In genomic region chr1:198269352-198269940, GRCh38 we compare ENCODE assay signal across 26 cellular contexts.
DNase-seq lines count a peak whose midpoint lies in the region; ATAC-seq and TF ChIP-seq lines count a peak whose summit lies in the region.
"Had no signal": no experiment of that assay in that cellular context is flagged by ENCODE, and none has a peak within 500 bp of the region (broad histone marks: within the 10 kb centered on the region; RNA-seq: fewer than 3 reads in every experiment).

No MANE protein-coding gene starts in this region.

- peaks cover 37% of the 10 kb centered on the region for H3K4me1 Mint-ChIP-seq in activated CD8-positive, alpha-beta T cell treated with anti-CD3 and anti-CD28 coated beads for 36 hours (ENCODE audit: low read depth)
- H3K4me1 Mint-ChIP-seq: activated naive CD4-positive, alpha-beta T cell treated with anti-CD3 and anti-CD28 coated beads, Interleukin-2, amount 10 ng/mL, durations not matched to agents 7 days and 5 days had no signal

- intact Hi-C loops in activated CD8-positive, alpha-beta T cell treated with anti-CD3 and anti-CD28 coated beads for 36 hours (cut with micrococcal nuclease) = no loop called here

- no peak overlapping the region for H3K4me3 Mint-ChIP-seq in activated CD8-positive, alpha-beta T cell treated with anti-CD3 and anti-CD28 coated beads for 36 hours
- H3K4me3 Mint-ChIP-seq: activated CD4-positive, alpha-beta T cell treated with anti-CD3 and anti-CD28 coated beads, Interleukin-2, amount 10 ng/mL, durations not matched to agents 24 days and 14 days; activated CD8-positive, alpha-beta memory T cell treated with anti-CD3 and anti-CD28 coated beads, Interleukin-2, amount 10 ng/mL, durations not matched to agents 7 days and 5 days; activated naive CD4-positive, alpha-beta T cell treated with anti-CD3 and anti-CD28 coated beads, Interleukin-2, amount 10 ng/mL, durations not matched to agents 7 days and 5 days; activated T-helper 1 cell treated with anti-CD3 and anti-CD28 coated beads, Interleukin-12 subunit alpha, Interleukin-12 subunit beta, Interleukin-2, Interleukin-4 antibody, amounts not matched to agents 30 ng/mL and 10 ng/mL and 1 ng/mL, durations not matched to agents 14 hours and 24 hours and 36 hours; CD8-positive, alpha-beta T cell; natural killer cell treated with Interleukin-12 subunit alpha and Interleukin-12 subunit beta and Interleukin-15 and Interleukin-18, amount 100 ng/mL, for 72 hours; stimulated activated naive CD8-positive, alpha-beta T cell treated with anti-CD3 and anti-CD28 coated beads, Interleukin-15, Interleukin-2, amounts not matched to agents 100 ng/mL and 50 ng/mL, for 24 hours had no signal

- no peaks in the 10 kb centered on the region for H3K9me3 Mint-ChIP-seq in activated CD8-positive, alpha-beta T cell treated with anti-CD3 and anti-CD28 coated beads for 36 hours
- H3K9me3 Mint-ChIP-seq: activated CD4-positive, alpha-beta T cell treated with anti-CD3 and anti-CD28 coated beads, Interleukin-2, amount 10 ng/mL, durations not matched to agents 24 days and 14 days; activated naive CD4-positive, alpha-beta T cell treated with anti-CD3 and anti-CD28 coated beads, Interleukin-2, amount 10 ng/mL, durations not matched to agents 7 days and 5 days; activated T-helper 1 cell treated with anti-CD3 and anti-CD28 coated beads, Interleukin-12 subunit alpha, Interleukin-12 subunit beta, Interleukin-2, Interleukin-4 antibody, amounts not matched to agents 30 ng/mL and 10 ng/mL and 1 ng/mL, durations not matched to agents 14 hours and 24 hours and 36 hours; CD8-positive, alpha-beta T cell; natural killer cell treated with Interleukin-12 subunit alpha and Interleukin-12 subunit beta and Interleukin-15 and Interleukin-18, amount 100 ng/mL, for 72 hours; stimulated activated naive CD8-positive, alpha-beta T cell treated with anti-CD3 and anti-CD28 coated beads, Interleukin-15, Interleukin-2, amounts not matched to agents 100 ng/mL and 50 ng/mL, for 24 hours had no signal

- DNase-seq in ELR (ENCODE audit: low read depth) (peak; percentile 75), LHCN-M2 (ENCODE audit: low read depth) (peak; percentile 33), dermis blood vessel endothelial cell (peak; percentile 52), renal cortical epithelial cell (ENCODE audit: low read depth) (peak; percentile 22), NCI-H2107 (lab: John Stamatoyannopoulos, UW) (no peak)
- no peak for DNase-seq in activated CD8-positive, alpha-beta T cell treated with anti-CD3 and anti-CD28 coated beads for 36 hours
- DNase-seq: activated CD4-positive, alpha-beta T cell treated with anti-CD3 and anti-CD28 coated beads, Interleukin-2, amount 10 ng/mL, durations not matched to agents 24 days and 14 days; activated CD8-positive, alpha-beta memory T cell treated with anti-CD3 and anti-CD28 coated beads, Interleukin-2, amount 10 ng/mL, durations not matched to agents 7 days and 5 days; activated naive CD4-positive, alpha-beta T cell treated with anti-CD3 and anti-CD28 coated beads, Interleukin-2, amount 10 ng/mL, durations not matched to agents 7 days and 5 days; amygdala; caudate nucleus; CD8-positive, alpha-beta T cell; GDM1; H7; head of caudate nucleus; left lung; NCI-H524 treated with DMSO at 0.1 percent for 48 hours; NK-92 treated with Interleukin-12 subunit alpha and Interleukin-12 subunit beta, amount 100 ng/mL, for 24 hours; right lobe of liver; stimulated activated CD4-positive, alpha-beta T cell treated with anti-CD3 and anti-CD28 coated beads, Interleukin-15, amount 100 ng/mL, for 24 hours; T-helper 2 cell; thyroid gland had no signal

- POLR2A ChIA-PET in activated CD8-positive, alpha-beta T cell treated with anti-CD3 and anti-CD28 coated beads for 36 hours (lab: Charles Lee) = no interaction called here

- CTCF ChIA-PET in activated CD8-positive, alpha-beta T cell treated with anti-CD3 and anti-CD28 coated beads for 36 hours (lab: Charles Lee) = no interaction called here

- no peak for ATAC-seq in GM18909 (IDR thresholded peaks at IDR 0.05; ENCODE audit: poor library complexity, unreplicated experiment)
- no peak for ATAC-seq in activated CD8-positive, alpha-beta T cell treated with anti-CD3 and anti-CD28 coated beads for 36 hours
- ATAC-seq: activated CD8-positive, alpha-beta memory T cell treated with anti-CD3 and anti-CD28 coated beads, Interleukin-2, amount 10 ng/mL, durations not matched to agents 7 days and 5 days; CD8-positive, alpha-beta T cell; natural killer cell treated with Interleukin-12 subunit alpha and Interleukin-12 subunit beta and Interleukin-15 and Interleukin-18, amount 100 ng/mL, for 72 hours; right lobe of liver had no signal

- H3K36me3 Mint-ChIP-seq in activated CD8-positive, alpha-beta T cell treated with anti-CD3 and anti-CD28 coated beads for 36 hours (ENCODE audit: low read depth) = peaks cover 20% of the 10 kb centered on the region
- H3K36me3 Mint-ChIP-seq: natural killer cell treated with Interleukin-12 subunit alpha and Interleukin-12 subunit beta and Interleukin-15 and Interleukin-18, amount 100 ng/mL, for 72 hours had no signal

- no peak for TF ChIP-seq CTCF in activated CD8-positive, alpha-beta T cell treated with anti-CD3 and anti-CD28 coated beads for 36 hours (IDR thresholded peaks at IDR 0.05)

- H3K27ac Mint-ChIP-seq in activated CD8-positive, alpha-beta T cell treated with anti-CD3 and anti-CD28 coated beads for 36 hours = no peak overlapping the region
- H3K27ac Mint-ChIP-seq: activated CD4-positive, alpha-beta T cell treated with anti-CD3 and anti-CD28 coated beads, Interleukin-2, amount 10 ng/mL, durations not matched to agents 24 days and 14 days; activated CD8-positive, alpha-beta memory T cell treated with anti-CD3 and anti-CD28 coated beads, Interleukin-2, amount 10 ng/mL, durations not matched to agents 7 days and 5 days; activated naive CD4-positive, alpha-beta T cell treated with anti-CD3 and anti-CD28 coated beads, Interleukin-2, amount 10 ng/mL, durations not matched to agents 7 days and 5 days; activated T-helper 1 cell treated with anti-CD3 and anti-CD28 coated beads, Interleukin-12 subunit alpha, Interleukin-12 subunit beta, Interleukin-2, Interleukin-4 antibody, amounts not matched to agents 30 ng/mL and 10 ng/mL and 1 ng/mL, durations not matched to agents 14 hours and 24 hours and 36 hours; CD8-positive, alpha-beta T cell; natural killer cell treated with Interleukin-12 subunit alpha and Interleukin-12 subunit beta and Interleukin-15 and Interleukin-18, amount 100 ng/mL, for 72 hours; stimulated activated naive CD8-positive, alpha-beta T cell treated with anti-CD3 and anti-CD28 coated beads, Interleukin-15, Interleukin-2, amounts not matched to agents 100 ng/mL and 50 ng/mL, for 24 hours had no signal

- no peaks in the 10 kb centered on the region for H3K27me3 Mint-ChIP-seq in activated CD8-positive, alpha-beta T cell treated with anti-CD3 and anti-CD28 coated beads for 36 hours
- H3K27me3 Mint-ChIP-seq: activated CD4-positive, alpha-beta T cell treated with anti-CD3 and anti-CD28 coated beads, Interleukin-2, amount 10 ng/mL, durations not matched to agents 24 days and 14 days; activated CD8-positive, alpha-beta memory T cell treated with anti-CD3 and anti-CD28 coated beads, Interleukin-2, amount 10 ng/mL, durations not matched to agents 7 days and 5 days; activated naive CD4-positive, alpha-beta T cell treated with anti-CD3 and anti-CD28 coated beads, Interleukin-2, amount 10 ng/mL, durations not matched to agents 7 days and 5 days; natural killer cell treated with Interleukin-12 subunit alpha and Interleukin-12 subunit beta and Interleukin-15 and Interleukin-18, amount 100 ng/mL, for 72 hours; stimulated activated naive CD8-positive, alpha-beta T cell treated with anti-CD3 and anti-CD28 coated beads, Interleukin-15, Interleukin-2, amounts not matched to agents 100 ng/mL and 50 ng/mL, for 24 hours had no signal

Comparison
In these comparisons a context has a peak if more than half of its experiments do, and no peak if none do; other contexts are left out.
1. DNase-seq: peak in ELR (single experiment), LHCN-M2 (single experiment), dermis blood vessel endothelial cell (single experiment) and renal cortical epithelial cell (single experiment); none in NCI-H2107 (single experiment) and activated CD8-positive, alpha-beta T cell treated with anti-CD3 and anti-CD28 coated beads for 36 hours (single experiment).